21 cellular contexts compared by ENCODE assay signal in genomic region chr22:38948181-38948940, GRCh38. TPM values are rescaled to one million over a fixed set of nuclear protein-coding genes. Genes with fewer than 3 reads are reported as not detected.
"Had no signal": no experiment of that assay in that cellular context is flagged by ENCODE, and none has a peak within 500 bp of the region (broad histone marks: within the 10 kb centered on the region; RNA-seq: fewer than 3 reads in every experiment).

No MANE protein-coding gene starts in this region.

- DNase-seq: activated CD8-positive, alpha-beta T cell treated with anti-CD3 and anti-CD28 coated beads for 36 hours; effector memory CD4-positive, alpha-beta T cell; esophagus squamous epithelium; left cardiac atrium; naive thymus-derived CD8-positive, alpha-beta T cell; occipital lobe; stimulated activated CD4-positive, alpha-beta T cell treated with anti-CD3 and anti-CD28 coated beads, Interleukin-12 subunit alpha, Interleukin-12 subunit beta, amount 100 ng/mL, for 4 hours; trophoblast cell had no signal

- ATAC-seq: left cardiac atrium; lower lobe of right lung; naive thymus-derived CD8-positive, alpha-beta T cell; WTC11 had no signal

- H3K4me3 ChIP-seq: esophagus squamous epithelium, lower lobe of right lung, SK-N-MC had no signal

- H3K36me3 ChIP-seq: esophagus squamous epithelium, lower lobe of right lung had no signal

- H3K4me3 Mint-ChIP-seq: activated CD4-positive, alpha-beta T cell treated with anti-CD3 and anti-CD28 coated beads for 36 hours; activated CD8-positive, alpha-beta T cell treated with anti-CD3 and anti-CD28 coated beads for 36 hours; activated naive CD8-positive, alpha-beta T cell; dendritic cell treated with granulocyte-macrophage colony-stimulating factor and Interleukin-4, amounts not matched to agents 40 ng/mL and 50 ng/mL, for 4 days; naive thymus-derived CD8-positive, alpha-beta T cell; stimulated activated naive CD8-positive, alpha-beta T cell treated with anti-CD3 and anti-CD28 coated beads, Interleukin-15, Interleukin-2, amounts not matched to agents 100 ng/mL and 50 ng/mL, for 24 hours; WTC11 had no signal

- H3K9me3 Mint-ChIP-seq: activated CD8-positive, alpha-beta T cell treated with anti-CD3 and anti-CD28 coated beads for 36 hours; activated T-helper 2 cell treated with anti-CD3 and anti-CD28 coated beads, Interferon-gamma antibody, Interleukin-2, Interleukin-4, amounts not matched to agents 10 μg/mL and 5 μg/mL and 100 μg/mL, durations not matched to agents 14 hours and 24 hours and 36 hours; naive thymus-derived CD8-positive, alpha-beta T cell; stimulated activated naive CD8-positive, alpha-beta T cell treated with anti-CD3 and anti-CD28 coated beads, Interleukin-15, Interleukin-2, amounts not matched to agents 100 ng/mL and 50 ng/mL, for 24 hours; WTC11 had no signal

- H3K36me3 Mint-ChIP-seq: activated naive CD8-positive, alpha-beta T cell; WTC11 had no signal

- H3K9me3 ChIP-seq: esophagus squamous epithelium, lower lobe of right lung had no signal

- H3K27ac ChIP-seq: lower lobe of right lung, SK-N-MC had no signal

- H3K27ac Mint-ChIP-seq: activated CD8-positive, alpha-beta T cell treated with anti-CD3 and anti-CD28 coated beads for 36 hours; activated T-helper 2 cell treated with anti-CD3 and anti-CD28 coated beads, Interferon-gamma antibody, Interleukin-2, Interleukin-4, amounts not matched to agents 10 μg/mL and 5 μg/mL and 100 μg/mL, durations not matched to agents 14 hours and 24 hours and 36 hours; progenitor cell of endocrine pancreas; stimulated activated naive CD8-positive, alpha-beta T cell treated with anti-CD3 and anti-CD28 coated beads, Interleukin-15, Interleukin-2, amounts not matched to agents 100 ng/mL and 50 ng/mL, for 24 hours had no signal

RNA-seq across cellular contexts. Expression of gene APOBEC3A, which starts 9.0 kb away (rescaled TPM):
- total RNA-seq: activated CD4-positive, alpha-beta T cell treated with anti-CD3 and anti-CD28 coated beads for 36 hours; activated CD8-positive, alpha-beta T cell treated with anti-CD3 and anti-CD28 coated beads for 36 hours; activated T-helper 2 cell treated with anti-CD3 and anti-CD28 coated beads, Interferon-gamma antibody, Interleukin-2, Interleukin-4, amounts not matched to agents 10 μg/mL and 5 μg/mL and 100 μg/mL, durations not matched to agents 14 hours and 24 hours and 36 hours; chondrocyte; fibroblast of villous mesenchyme; glomerular endothelial cell; naive thymus-derived CD8-positive, alpha-beta T cell; occipital lobe; progenitor cell of endocrine pancreas; T-helper 2 cell treated with Interferon-gamma antibody and Interleukin-4, amounts not matched to agents 100 ng/mL and 5 ng/mL, for 36 hours; WTC11 had no signal
- polyA plus RNA-seq: naive thymus-derived CD8-positive, alpha-beta T cell had no signal

RNA-seq across cellular contexts. Expression of gene APOBEC3B, which starts 33.8 kb away (rescaled TPM):
- total RNA-seq: occipital lobe had no signal
